In genomic region chr17:74449773-74450172, GRCh38 we compare ENCODE assay signal across 24 cellular contexts. TPM values are rescaled to one million over a fixed set of nuclear protein-coding genes. Genes with fewer than 3 reads are reported as not detected.
DNase-seq lines count a peak whose midpoint lies in the region; ATAC-seq and TF ChIP-seq lines count a peak whose summit lies in the region.
"Had no signal": no experiment of that assay in that cellular context is flagged by ENCODE, and none has a peak within 500 bp of the region (broad histone marks: within the 10 kb centered on the region; RNA-seq: fewer than 3 reads in every experiment).

No MANE protein-coding gene starts in this region.

- ATAC-seq in lower lobe of right lung (no peak), GM18498 (IDR thresholded peaks at IDR 0.05; ENCODE audit: unreplicated experiment) (no peak), HG03108 (IDR thresholded peaks at IDR 0.05; ENCODE audit: unreplicated experiment) (no peak)
- ATAC-seq: K562; naive thymus-derived CD4-positive, alpha-beta T cell had no signal

- H3K4me1 ChIP-seq in ascending aorta (peaks cover 42 to 85% of the 10 kb centered on the region in 2 donors), esophagus muscularis mucosa (peaks cover 53 to 61% (median 59%) of the 10 kb centered on the region in 4 donors), lower lobe of right lung (peaks cover 46% of the 10 kb centered on the region)

- H3K27ac ChIP-seq in ascending aorta: peak overlapping the region; percentile 94 to 98
- H3K27ac ChIP-seq in esophagus muscularis mucosa (replicated peaks in 1 of 4): peak overlapping the region; percentile 31 to 53 (median 36)
- H3K27ac ChIP-seq in lower lobe of right lung: peak overlapping the region; percentile 6
- peak overlapping the region; percentile 79 for H3K27ac ChIP-seq in temporal lobe (ENCODE audit: low read depth, low read length)
- H3K27ac ChIP-seq: epithelial cell of prostate, SK-N-MC, WERI-Rb-1 had no signal

- TF ChIP-seq EP300 in esophagus muscularis mucosa (IDR thresholded peaks at IDR 0.05): no peak

- H3K9me3 ChIP-seq in ascending aorta: no peaks in the 10 kb centered on the region
- H3K9me3 ChIP-seq in esophagus muscularis mucosa: no peaks in the 10 kb centered on the region
- no peaks in the 10 kb centered on the region for H3K9me3 ChIP-seq in lower lobe of right lung
- H3K9me3 ChIP-seq: ovary, testis had no signal

- intact Hi-C loops in ascending aorta (cut with DNase I) (loop anchor here (5.0 to 10.0 kb wide), 6 partner anchors 298 to 805 kb away; partner anchors contain the start of genes CDR2L, FDXR, NAT9 and NHERF1), esophagus muscularis mucosa (cut with DNase I) (loop anchor here (5.0 to 10.0 kb wide), 2 partner anchors 237 to 425 kb away; partner anchors contain the start of genes FDXR and TTYH2), lower lobe of right lung (cut with DNase I) (no loop called here)

- WGBS in esophagus muscularis mucosa: 96% methylated on average over 4 of the region's 5 CpGs

- TF ChIP-seq CTCF in ascending aorta (IDR thresholded peaks at IDR 0.05): no peak
- TF ChIP-seq CTCF in esophagus muscularis mucosa (IDR thresholded peaks at IDR 0.05): no peak
- TF ChIP-seq CTCF in lower lobe of right lung (IDR thresholded peaks at IDR 0.05): no peak

- H3K4me3 ChIP-seq in ascending aorta (no peak overlapping the region), esophagus muscularis mucosa (no peak overlapping the region), lower lobe of right lung (no peak overlapping the region)
- H3K4me3 ChIP-seq: K562, ovary, SK-N-MC, testis had no signal

- H3K27me3 ChIP-seq in ascending aorta (no peaks in the 10 kb centered on the region), esophagus muscularis mucosa (no peaks in the 10 kb centered on the region), lower lobe of right lung (ENCODE audit: low read depth) (no peaks in the 10 kb centered on the region)
- H3K27me3 ChIP-seq: ovary, testis had no signal

- TF ChIP-seq POLR2A in esophagus muscularis mucosa (IDR thresholded peaks at IDR 0.05; ENCODE audit: low read depth): no peak

- DNase-seq in ascending aorta (ENCODE audit: low spot score in 2 of 2) (no peak), esophagus muscularis mucosa (ENCODE audit: extremely low spot score) (no peak), lower lobe of right lung (no peak), mucosa of gallbladder (ENCODE audit: low spot score) (no peak), SK-N-DZ (ENCODE audit: low spot score) (no peak)
- DNase-seq: activated CD4-positive, alpha-beta T cell treated with anti-CD3 and anti-CD28 coated beads, Interleukin-2, amount 50 U/mL, for 4 hours; activated CD8-positive, alpha-beta memory T cell treated with anti-CD3 and anti-CD28 coated beads, Interleukin-2, amount 50 U/mL, for 4 hours; activated effector memory CD4-positive, alpha-beta T cell treated with Interleukin-2 at 50 U/mL for 16 hours; H7; mesenchymal stem cell; MM.1S; naive thymus-derived CD4-positive, alpha-beta T cell; NCI-H146; NCI-H524 treated with DMSO at 0.1 percent for 48 hours; testis; WERI-Rb-1 had no signal

- no peaks in the 10 kb centered on the region for H3K36me3 ChIP-seq in ascending aorta
- peaks cover 0 to 15% (median 0%) of the 10 kb centered on the region in 4 donors for H3K36me3 ChIP-seq in esophagus muscularis mucosa
- H3K36me3 ChIP-seq in lower lobe of right lung: no peaks in the 10 kb centered on the region
- H3K36me3 ChIP-seq: ovary, WERI-Rb-1 had no signal

RNA-seq across cellular contexts. Expression of gene CD300A, which starts 16.7 kb away (rescaled TPM):
- total RNA-seq in ascending aorta (21.9 TPM), esophagus muscularis mucosa (1 to 10 TPM; 1.2 to 4.1 (median 2.4) TPM), lower lobe of right lung (27.8 TPM), temporal lobe (2.0 TPM), mucosa of gallbladder (15.2 TPM)
- polyA plus RNA-seq in SK-N-DZ (2014; cell fraction: cytosol; rRNA removed): not detected in 2 replicates
- polyA plus RNA-seq in SK-N-DZ (2014; cell fraction: nucleus; rRNA removed): not detected in 2 replicates
- total RNA-seq: fibroblast of villous mesenchyme had no signal

RNA-seq across cellular contexts. Expression of gene GPRC5C, which starts 17.9 kb away (rescaled TPM):
- 29.1 TPM for total RNA-seq in ascending aorta
- 10 to 100 TPM; 12.6 to 23.6 (median 14.5) TPM for total RNA-seq in esophagus muscularis mucosa
- total RNA-seq in lower lobe of right lung: 58.2 TPM
- total RNA-seq in temporal lobe: 4.2 TPM
- total RNA-seq in mucosa of gallbladder: 148 TPM
- polyA plus RNA-seq in SK-N-DZ (2014; cell fraction: cytosol; rRNA removed): 0.30 TPM in 1 of 2 replicates, not detected in the other
- not detected in 2 replicates for polyA plus RNA-seq in SK-N-DZ (2014; cell fraction: nucleus; rRNA removed)
- polyA plus RNA-seq: naive thymus-derived CD4-positive, alpha-beta T cell had no signal

Comparison
In these comparisons a context has a peak if more than half of its experiments do, and no peak if none do; other contexts are left out.
1. H3K27ac ChIP-seq: peak in every context shown above with its lines; median percentile 96 in ascending aorta; 79 in temporal lobe; 36 in esophagus muscularis mucosa; 6 in lower lobe of right lung.